Comparison of ENCODE assay signal across 1 cellular context in genomic region chr11:69696749-69697488, GRCh38.
TF ChIP-seq lines count a peak whose summit lies in the region.

No MANE protein-coding gene starts in this region.

TF ChIP-seq in HCT116, 20 proteins besides CTCF, POLR2A, EP300 and RAD21 (continued from another document):
- TF ChIP-seq CEBPB (IDR thresholded peaks at IDR 0.05; ENCODE audit: low read depth) (no peak), JUND (IDR thresholded peaks at IDR 0.05) (0 out of 2 replicates have a peak, but pooled peaks have one; percentile 23), REST (IDR thresholded peaks at IDR 0.05; ENCODE audit: low read depth) (no peak), SIN3A (IDR thresholded peaks at IDR 0.05; ENCODE audit: low read depth) (no peak), EZH2phosphoT487 (IDR thresholded peaks at IDR 0.05; ENCODE audit: borderline replicate concordance) (no peak), ATF3 (IDR thresholded peaks at IDR 0.05) (no peak), POLR2AphosphoS5 (IDR thresholded peaks at IDR 0.05; ENCODE audit: low read depth, low read length) (no peak), ELF1 (IDR thresholded peaks at IDR 0.05; ENCODE audit: borderline replicate concordance, low read depth) (no peak)
TF ChIP-seq in HCT116: peak in this region for 3.
